In genomic region chr4:26823583-26823982, GRCh38 we compare ENCODE assay signal across 22 cellular contexts. TPM values are rescaled to one million over a fixed set of nuclear protein-coding genes. Genes with fewer than 3 reads are reported as not detected.
A peak's percentile ranks its signal among the peaks of the same experiment; 100 is the strongest.
DNase-seq lines count a peak whose midpoint lies in the region; ATAC-seq and TF ChIP-seq lines count a peak whose summit lies in the region.
"Had no signal": no experiment of that assay in that cellular context is flagged by ENCODE, and none has a peak within 500 bp of the region (broad histone marks: within the 10 kb centered on the region; RNA-seq: fewer than 3 reads in every experiment).

No MANE protein-coding gene starts in this region.

- peaks cover 42% of the 10 kb centered on the region for H3K4me1 Mint-ChIP-seq in stimulated activated naive CD8-positive, alpha-beta T cell treated with anti-CD3 and anti-CD28 coated beads, Interleukin-15, Interleukin-2, amounts not matched to agents 100 ng/mL and 50 ng/mL, for 24 hours (ENCODE audit: low read depth)
- peaks cover 12% of the 10 kb centered on the region for H3K4me1 Mint-ChIP-seq in stimulated activated naive CD8-positive, alpha-beta T cell treated with anti-CD3 and anti-CD28 coated beads, Interleukin-15, amount 100 ng/mL, for 72 hours
- peaks cover 59 to 88% (median 71%) of the 10 kb centered on the region in 3 donors for H3K4me1 Mint-ChIP-seq in naive B cell

- H3K9me3 ChIP-seq in OCI-LY1 (ENCODE audit: low read length), result no peaks in the 10 kb centered on the region
- H3K9me3 ChIP-seq: HAP-1 had no signal

- TF ChIP-seq CTCF in OCI-LY1 (IDR thresholded peaks at IDR 0.05; ENCODE audit: low read length), result no peak

- peaks cover 7% of the 10 kb centered on the region; the same call in 1 of the 2 replicates for H3K36me3 ChIP-seq in OCI-LY1 (ENCODE audit: insufficient read depth, low read length)
- H3K36me3 ChIP-seq: HAP-1 had no signal

- H3K27me3 ChIP-seq in OCI-LY1 (ENCODE audit: insufficient read depth, low read length), result no peaks in the 10 kb centered on the region

- H3F3A ChIP-seq in OCI-LY1 (ENCODE audit: insufficient read depth, low read length), result no peaks in the 10 kb centered on the region

- no peak overlapping the region for H3K4me2 ChIP-seq in OCI-LY1 (ENCODE audit: low read length)

- H3K4me3 Mint-ChIP-seq in stimulated activated naive CD8-positive, alpha-beta T cell treated with anti-CD3 and anti-CD28 coated beads, Interleukin-15, Interleukin-2, amounts not matched to agents 100 ng/mL and 50 ng/mL, for 24 hours, result no peak overlapping the region
- no peak overlapping the region for H3K4me3 Mint-ChIP-seq in stimulated activated naive CD8-positive, alpha-beta T cell treated with anti-CD3 and anti-CD28 coated beads, Interleukin-15, amount 100 ng/mL, for 72 hours
- H3K4me3 Mint-ChIP-seq in naive B cell, result peak overlapping the region in 7 of 8 donors; percentile 16 to 76 (median 47)

- peaks cover 7% of the 10 kb centered on the region for H3K36me3 Mint-ChIP-seq in stimulated activated naive CD8-positive, alpha-beta T cell treated with anti-CD3 and anti-CD28 coated beads, Interleukin-15, Interleukin-2, amounts not matched to agents 100 ng/mL and 50 ng/mL, for 24 hours (ENCODE audit: low read depth)
- peaks cover 4 to 8% of the 10 kb centered on the region in 2 donors for H3K36me3 Mint-ChIP-seq in naive B cell

- no peaks in the 10 kb centered on the region for H3K27me3 Mint-ChIP-seq in stimulated activated naive CD8-positive, alpha-beta T cell treated with anti-CD3 and anti-CD28 coated beads, Interleukin-15, Interleukin-2, amounts not matched to agents 100 ng/mL and 50 ng/mL, for 24 hours
- H3K27me3 Mint-ChIP-seq in stimulated activated naive CD8-positive, alpha-beta T cell treated with anti-CD3 and anti-CD28 coated beads, Interleukin-15, amount 100 ng/mL, for 72 hours, result no peaks in the 10 kb centered on the region
- H3K27me3 Mint-ChIP-seq in naive B cell, result peaks cover 37 to 57% (median 43%) of the 10 kb centered on the region in 3 donors
- H3K27me3 Mint-ChIP-seq: CD4-positive, alpha-beta memory T cell had no signal

- peaks cover 65% of the 10 kb centered on the region for H3K4me1 ChIP-seq in OCI-LY1 (ENCODE audit: insufficient read depth, low read length, severe bottlenecking)
- H3K4me1 ChIP-seq: HAP-1 had no signal

- no peak overlapping the region for H2AFZ ChIP-seq in OCI-LY1 (ENCODE audit: low read length)

- H3K79me2 ChIP-seq in OCI-LY1 (ENCODE audit: insufficient read depth, low read length), result no peaks in the 10 kb centered on the region

- H3K4me3 ChIP-seq in OCI-LY1 (ENCODE audit: low read depth, low read length, poor library complexity, severe bottlenecking), result no peak overlapping the region
- H3K4me3 ChIP-seq: HAP-1, K562, SK-N-MC had no signal

- H4K20me1 ChIP-seq in OCI-LY1 (ENCODE audit: insufficient read depth, low read length), result no peaks in the 10 kb centered on the region

- no peak for DNase-seq in stimulated activated naive CD8-positive, alpha-beta T cell treated with anti-CD3 and anti-CD28 coated beads, Interleukin-15, amount 100 ng/mL, for 72 hours
- no peak for DNase-seq in naive B cell
- no peak for DNase-seq in NCI-H748 treated with DMSO at 0.1 percent for 48 hours (lab: John Stamatoyannopoulos, UW)
- no peak for DNase-seq in HuH-7.5 (ENCODE audit: low spot score)
- DNase-seq: 8988T; ACHN; C1 segment of cervical spinal cord; CD4-positive, alpha-beta memory T cell; COR-L47; GOT3; NCI-H1105 treated with DMSO at 0.1 percent for 48 hours; NCI-H146; NCI-H1930; NCI-H446 treated with DMSO at 0.1 percent for 48 hours; NCI-H526; SIG-M5 had no signal

- H3K9me3 Mint-ChIP-seq in stimulated activated naive CD8-positive, alpha-beta T cell treated with anti-CD3 and anti-CD28 coated beads, Interleukin-15, Interleukin-2, amounts not matched to agents 100 ng/mL and 50 ng/mL, for 24 hours, result peaks cover 17% of the 10 kb centered on the region
- H3K9me3 Mint-ChIP-seq in stimulated activated naive CD8-positive, alpha-beta T cell treated with anti-CD3 and anti-CD28 coated beads, Interleukin-15, amount 100 ng/mL, for 72 hours, result peaks cover 13 to 18% of the 10 kb centered on the region in 2 donors
- peaks cover 5 to 27% (median 12%) of the 10 kb centered on the region in 7 donors for H3K9me3 Mint-ChIP-seq in naive B cell

- H3K9ac ChIP-seq in OCI-LY1 (ENCODE audit: low read length), result no peak overlapping the region

- no peaks in the 10 kb centered on the region for H3K9me2 ChIP-seq in OCI-LY1 (ENCODE audit: low read depth, low read length)

- H3K27ac Mint-ChIP-seq in stimulated activated naive CD8-positive, alpha-beta T cell treated with anti-CD3 and anti-CD28 coated beads, Interleukin-15, Interleukin-2, amounts not matched to agents 100 ng/mL and 50 ng/mL, for 24 hours, result peak overlapping the region; percentile 19
- H3K27ac Mint-ChIP-seq in stimulated activated naive CD8-positive, alpha-beta T cell treated with anti-CD3 and anti-CD28 coated beads, Interleukin-15, amount 100 ng/mL, for 72 hours, result no peak overlapping the region
- H3K27ac Mint-ChIP-seq in naive B cell, result peak overlapping the region in 5 of 6 donors; percentile 4 to 84 (median 72)

- ATAC-seq in stimulated activated naive CD8-positive, alpha-beta T cell treated with anti-CD3 and anti-CD28 coated beads, Interleukin-15, amount 100 ng/mL, for 72 hours, result no peak
- ATAC-seq in naive B cell (ENCODE audit: low read depth in 2 of 2) (no peak), GM21423 (IDR thresholded peaks at IDR 0.05; ENCODE audit: unreplicated experiment) (no peak)
- ATAC-seq: K562 had no signal

- H3K27ac ChIP-seq in OCI-LY1 (ENCODE audit: low read depth, low read length, poor library complexity, severe bottlenecking), result peak overlapping the region; percentile 84
- H3K27ac ChIP-seq: SK-N-MC had no signal

RNA-seq across cellular contexts. Expression of gene STIM2, which starts 37.1 kb away (rescaled TPM):
- polyA plus RNA-seq in naive B cell (ENCODE audit: low read depth in 6 of 6), result 10 to 100 TPM; 35.5 to 63.2 (median 46.0) TPM

Comparison
In these comparisons a context has a peak if more than half of its experiments do, and no peak if none do; other contexts are left out.
1. H3K27ac Mint-ChIP-seq: peak in stimulated activated naive CD8-positive, alpha-beta T cell treated with anti-CD3 and anti-CD28 coated beads, Interleukin-15, Interleukin-2, amounts not matched to agents 100 ng/mL and 50 ng/mL, for 24 hours (single experiment) and naive B cell (5 of 6); none in stimulated activated naive CD8-positive, alpha-beta T cell treated with anti-CD3 and anti-CD28 coated beads, Interleukin-15, amount 100 ng/mL, for 72 hours (0 of 2).
2. H3K4me3 Mint-ChIP-seq: peak in naive B cell (7 of 8); none in stimulated activated naive CD8-positive, alpha-beta T cell treated with anti-CD3 and anti-CD28 coated beads, Interleukin-15, Interleukin-2, amounts not matched to agents 100 ng/mL and 50 ng/mL, for 24 hours (single experiment) and stimulated activated naive CD8-positive, alpha-beta T cell treated with anti-CD3 and anti-CD28 coated beads, Interleukin-15, amount 100 ng/mL, for 72 hours (0 of 2).